27 cellular contexts compared by ENCODE assay signal in genomic region chr13:81408647-81409046, GRCh38.
DNase-seq lines count a peak whose midpoint lies in the region; ATAC-seq and TF ChIP-seq lines count a peak whose summit lies in the region.
"Had no signal": no experiment of that assay in that cellular context is flagged by ENCODE, and none has a peak within 500 bp of the region (broad histone marks: within the 10 kb centered on the region; RNA-seq: fewer than 3 reads in every experiment).

No MANE protein-coding gene starts in this region.

- no peak for TF ChIP-seq CTCF in mucosa of descending colon (IDR thresholded peaks at IDR 0.05)

- H3K36me3 ChIP-seq in mucosa of descending colon (ENCODE audit: low read depth), result no peaks in the 10 kb centered on the region
- H3K36me3 ChIP-seq: BE2C; BLaER1; BLaER1 treated with 17β-estradiol and CSF1 and Interleukin-3, amounts not matched to agents 10 nM and 100 nM had no signal

- no peaks in the 10 kb centered on the region for H3K4me1 ChIP-seq in mucosa of descending colon (ENCODE audit: low read depth)
- H3K4me1 ChIP-seq: A549; BLaER1; BLaER1 treated with 17β-estradiol and CSF1 and Interleukin-3, amounts not matched to agents 10 nM and 100 nM; Caco-2 had no signal

- intact Hi-C loops in left colon (cut with DNase I, micrococcal nuclease) (no loop called here), mucosa of descending colon (cut with DNase I, micrococcal nuclease) (no loop called here)

- no peak overlapping the region for H3K4me3 ChIP-seq in mucosa of descending colon
- H3K4me3 ChIP-seq: A549; BLaER1; BLaER1 treated with 17β-estradiol and CSF1 and Interleukin-3, amounts not matched to agents 10 nM and 100 nM had no signal

- DNase-seq in left colon (no peak), mucosa of descending colon (no peak)
- DNase-seq: 8988T; ACHN; AML-193; BE2C; C1 segment of cervical spinal cord; Caco-2; Calu3; CD4-positive, alpha-beta memory T cell; CD4-positive, alpha-beta T cell; CD4-positive, CD25-positive, alpha-beta regulatory T cell; CD8-positive, alpha-beta memory T cell; CD8-positive, alpha-beta T cell; COR-L47; DMS 273 treated with DMSO at 0.1 percent for 48 hours; DMS153; DMS53; DMS79; DMS79 treated with DMSO at 0.1 percent for 48 hours; DND-41; EL had no signal

- H3K9me3 ChIP-seq in mucosa of descending colon, result no peaks in the 10 kb centered on the region
- H3K9me3 ChIP-seq: A549; BE2C; BLaER1; BLaER1 treated with 17β-estradiol and CSF1 and Interleukin-3, amounts not matched to agents 10 nM and 100 nM; Caco-2 had no signal

- peak; percentile 83 for ATAC-seq in left colon
- ATAC-seq in mucosa of descending colon, result peak; percentile 75
- no peak for ATAC-seq in HG03432 (IDR thresholded peaks at IDR 0.05; ENCODE audit: unreplicated experiment)
- ATAC-seq in GM18517 (IDR thresholded peaks at IDR 0.05; ENCODE audit: unreplicated experiment), result no peak
- ATAC-seq: A549; CD8-positive, alpha-beta T cell had no signal

Comparison
In these comparisons a context has a peak if more than half of its experiments do, and no peak if none do; other contexts are left out.
1. ATAC-seq: peak in left colon (single experiment) and mucosa of descending colon (single experiment); none in HG03432 (single experiment) and GM18517 (single experiment).